8 cellular contexts compared by ENCODE assay signal in genomic region chr14:104665663-104666522, GRCh38. TPM values are rescaled to one million over a fixed set of nuclear protein-coding genes. Genes with fewer than 3 reads are reported as not detected.
DNase-seq lines count a peak whose midpoint lies in the region; ATAC-seq, FAIRE-seq and TF ChIP-seq lines count a peak whose summit lies in the region.

No MANE protein-coding gene starts in this region.

- H3K4me3 ChIP-seq in choroid plexus epithelial cell (ENCODE audit: low read depth, low read length): no peak overlapping the region

- FAIRE-seq in urothelium cell line (lab: Jason Lieb, UNC): no peak

- no peaks in the 10 kb centered on the region for H3K27me3 Mint-ChIP-seq in mesothelial cell of epicardium (ENCODE audit: low read depth)

- peak; percentile 48 for TF ChIP-seq CTCF in choroid plexus epithelial cell (conservative IDR thresholded peaks at IDR 0.05; ENCODE audit: low read depth, low read length)
- TF ChIP-seq CTCF in mesothelial cell of epicardium (IDR thresholded peaks at IDR 0.05; ENCODE audit: unreplicated experiment): no peak

- peak overlapping the region; percentile 79 for H3K27ac Mint-ChIP-seq in mesothelial cell of epicardium

- DNase-seq in H4 (ENCODE audit: low spot score) (peak; percentile 69), choroid plexus epithelial cell (ENCODE audit: low read depth) (no peak), mesothelial cell of epicardium (ENCODE audit: low spot score in 2 of 2, unreplicated experiment in 2 of 2) (no peak), urothelium cell line (ENCODE audit: low spot score) (peak; percentile 61), NCI-H2171 (lab: John Stamatoyannopoulos, UW) (no peak), KBM-7 (no peak)

- peak; percentile 83 for ATAC-seq in SK-N-SH treated with all-trans-retinoic acid at 6 μM for 48 hours
- no peak for ATAC-seq in GM19452 (IDR thresholded peaks at IDR 0.05; ENCODE audit: unreplicated experiment)

- no peak overlapping the region for H3K4me3 Mint-ChIP-seq in mesothelial cell of epicardium

- in situ Hi-C loops in KBM-7 (cut with MboI; ENCODE audit: low pct_unique_long_range_greater_than_20kb, low sequenced_read_pairs): no loop called here

- peaks cover 9% of the 10 kb centered on the region for H3K9me3 Mint-ChIP-seq in mesothelial cell of epicardium

- H3K36me3 Mint-ChIP-seq in mesothelial cell of epicardium: no peaks in the 10 kb centered on the region

- peaks cover 9% of the 10 kb centered on the region for H3K4me1 Mint-ChIP-seq in mesothelial cell of epicardium

TF ChIP-seq in SK-N-SH treated with all-trans-retinoic acid at 6 μM for 48 hours, 23 proteins besides CTCF, POLR2A, EP300 and RAD21:
- TF ChIP-seq ZFP30 (CRISPR knock-in tag; IDR thresholded peaks at IDR 0.05) (no peak), CSDC2 (CRISPR knock-in tag; IDR thresholded peaks at IDR 0.05) (no peak)

RNA-seq across cellular contexts. Expression of gene INF2, which starts 23.5 kb away (rescaled TPM):
- 13.0 and 16.3 TPM in 2 replicates for total RNA-seq in H4 (2014; rRNA removed; shearing (Covaris generic))
- total RNA-seq in mesothelial cell of epicardium: 90.2 to 92.8 TPM (median 92.5 TPM) in 3 replicates

RNA-seq across cellular contexts. Expression of gene ADSS1, which starts 58.1 kb away (rescaled TPM):
- total RNA-seq in H4 (2014; rRNA removed; shearing (Covaris generic)): 3.7 and 4.0 TPM in 2 replicates
- 14.1 to 17.1 TPM (median 14.4 TPM) in 3 replicates for total RNA-seq in mesothelial cell of epicardium

Comparison
In these comparisons a context has a peak if more than half of its experiments do, and no peak if none do; other contexts are left out.
1. DNase-seq: peak in H4 (single experiment) and urothelium cell line (single experiment); none in choroid plexus epithelial cell (single experiment), mesothelial cell of epicardium (0 of 2), NCI-H2171 (single experiment) and KBM-7 (single experiment).